In genomic region chr10:102656026-102656425, GRCh38 we compare ENCODE assay signal across 27 cellular contexts. TPM values are rescaled to one million over a fixed set of nuclear protein-coding genes. Genes with fewer than 3 reads are reported as not detected.
DNase-seq lines count a peak whose midpoint lies in the region; ATAC-seq, FAIRE-seq and TF ChIP-seq lines count a peak whose summit lies in the region.
"Had no signal": no experiment of that assay in that cellular context is flagged by ENCODE, and none has a peak within 500 bp of the region (broad histone marks: within the 10 kb centered on the region; RNA-seq: fewer than 3 reads in every experiment).

No MANE protein-coding gene starts in this region.

- H3K27me3 Mint-ChIP-seq in T-helper 2 cell treated with Interferon-gamma antibody and Interleukin-4, amounts not matched to agents 5 μg/mL and 100 μg/mL, for 36 hours (ENCODE audit: low read depth) = no peaks in the 10 kb centered on the region
- H3K27me3 Mint-ChIP-seq: CD8-positive, alpha-beta memory T cell had no signal

- peaks cover 12% of the 10 kb centered on the region for H4K20me1 ChIP-seq in MM.1S (ENCODE audit: insufficient read depth, low read length)

- H3K9me3 Mint-ChIP-seq in T-helper 2 cell treated with Interferon-gamma antibody and Interleukin-4, amounts not matched to agents 5 μg/mL and 100 μg/mL, for 36 hours = no peaks in the 10 kb centered on the region
- H3K9me3 Mint-ChIP-seq: CD8-positive, alpha-beta memory T cell had no signal

- H3K9me2 ChIP-seq in MM.1S (replicated peaks; ENCODE audit: insufficient read depth, low read length) = no peaks in the 10 kb centered on the region
- H3K9me2 ChIP-seq: SK-N-SH had no signal

- no peak overlapping the region for H3K4me3 ChIP-seq in MM.1S (ENCODE audit: low read length)
- H3K4me3 ChIP-seq in kidney (ENCODE audit: low read length in 2 of 2) = no peak overlapping the region
- no peak overlapping the region for H3K4me3 ChIP-seq in stomach
- H3K4me3 ChIP-seq: A549; BLaER1 treated with 17β-estradiol and CSF1 and Interleukin-3, amounts not matched to agents 10 nM and 100 nM; GM12878; MG63 had no signal

- TF ChIP-seq POLR2A in stomach (IDR thresholded peaks at IDR 0.05) = no peak

- ATAC-seq in Right ventricle myocardium superior (ENCODE audit: poor library complexity) (no peak), left cardiac atrium (no peak)
- ATAC-seq: A549, GM12878, Panc1 had no signal

- peaks cover 44% of the 10 kb centered on the region for H3K36me3 Mint-ChIP-seq in T-helper 2 cell treated with Interferon-gamma antibody and Interleukin-4, amounts not matched to agents 5 μg/mL and 100 μg/mL, for 36 hours (ENCODE audit: low read depth)

- 81 to 89% (median 84%) methylated on average over 7 to 12 of the region's 12 CpGs for WGBS in stomach, 5 donors

- no peak overlapping the region for H3K4me3 Mint-ChIP-seq in T-helper 2 cell treated with Interferon-gamma antibody and Interleukin-4, amounts not matched to agents 5 μg/mL and 100 μg/mL, for 36 hours
- H3K4me3 Mint-ChIP-seq: CD8-positive, alpha-beta memory T cell had no signal

- peaks cover 56% of the 10 kb centered on the region for H3K79me2 ChIP-seq in MM.1S (ENCODE audit: low read length)

- H3K27me3 ChIP-seq in MM.1S (replicated peaks; ENCODE audit: insufficient read depth, low read length) (no peaks in the 10 kb centered on the region), stomach (no peaks in the 10 kb centered on the region)
- H3K27me3 ChIP-seq: BLaER1 treated with 17β-estradiol and CSF1 and Interleukin-3, amounts not matched to agents 10 nM and 100 nM; MG63 had no signal

- DNase-seq in Right ventricle myocardium superior (peak; percentile 26), left cardiac atrium (no peak), MM.1S (peak; percentile 0), kidney (peak; percentile 55), stomach (no peak), urothelium cell line (ENCODE audit: low spot score) (no peak)
- no peak for DNase-seq in activated naive CD4-positive, alpha-beta T cell (lab: John Stamatoyannopoulos, UW)
- DNase-seq in T-helper 2 cell treated with Interferon-gamma antibody and Interleukin-4, amounts not matched to agents 5 μg/mL and 100 μg/mL, for 36 hours (ENCODE audit: low spot score) = no peak
- DNase-seq: AML-193; CD8-positive, alpha-beta memory T cell; DMS 273 treated with DMSO at 0.1 percent for 48 hours; DMS79; EL; GDM1; GOT3; HCEC 1CT; IMR-90; KG1; MG63; NCI-H2029; NCI-H2227 treated with DMSO at 0.1 percent for 48 hours; NCI-H526 treated with DMSO at 0.1 percent for 48 hours; SK-N-SH had no signal

- TF ChIP-seq CTCF in MM.1S (IDR thresholded peaks at IDR 0.05; ENCODE audit: low read length) (no peak), kidney (IDR thresholded peaks at IDR 0.05; ENCODE audit: borderline replicate concordance, extremely low read depth, insufficient read depth) (no peak), stomach (IDR thresholded peaks at IDR 0.05) (no peak)

- no peak overlapping the region for H2AFZ ChIP-seq in MM.1S (ENCODE audit: low read length)

- intact Hi-C loops in Right ventricle myocardium superior (cut with DNase I) = no loop called here
- intact Hi-C loops in left cardiac atrium (cut with DNase I) = no loop called here
- intact Hi-C loops in kidney (cut with DNase I) = no loop called here
- intact Hi-C loops in stomach (cut with DNase I; ENCODE audit: low total_unique reads) = no loop called here

- H3K4me1 ChIP-seq in MM.1S (ENCODE audit: low read length) (peaks cover 26% of the 10 kb centered on the region), kidney (ENCODE audit: control insufficient read depth in 1 of 2, insufficient read depth in 1 of 2, low read depth in 1 of 2, low read length in 2 of 2) (peaks cover 32 to 45% of the 10 kb centered on the region in 2 donors), stomach (peaks cover 51 to 99% (median 90%) of the 10 kb centered on the region in 4 donors)

- H3K9ac ChIP-seq in MM.1S (ENCODE audit: low read length) (no peak overlapping the region), kidney (ENCODE audit: low read length in 2 of 2) (no peak overlapping the region)
- H3K9ac ChIP-seq: BLaER1 treated with 17β-estradiol and CSF1 and Interleukin-3, amounts not matched to agents 10 nM and 100 nM; SK-N-SH had no signal

- no peak for FAIRE-seq in kidney (lab: Jason Lieb, UNC)
- no peak for FAIRE-seq in urothelium cell line (lab: Jason Lieb, UNC)
- FAIRE-seq: A549, GM12878 had no signal

- H3K27ac ChIP-seq in MM.1S (ENCODE audit: low read length) (no peak overlapping the region), kidney (ENCODE audit: low read depth in 2 of 2, low read length in 2 of 2) (no peak overlapping the region), stomach (peak overlapping the region; percentile 83 to 93 (median 85))
- H3K27ac ChIP-seq: A549; BLaER1 treated with 17β-estradiol and CSF1 and Interleukin-3, amounts not matched to agents 10 nM and 100 nM had no signal

- H3K4me2 ChIP-seq in MM.1S (ENCODE audit: low read depth, low read length) = no peak overlapping the region
- H3K4me2 ChIP-seq: A549, SK-N-SH had no signal

- peaks cover 29% of the 10 kb centered on the region for H3F3A ChIP-seq in MM.1S (ENCODE audit: insufficient read depth, low read length)

- peaks cover 48% of the 10 kb centered on the region for H3K4me1 Mint-ChIP-seq in T-helper 2 cell treated with Interferon-gamma antibody and Interleukin-4, amounts not matched to agents 5 μg/mL and 100 μg/mL, for 36 hours (ENCODE audit: low read depth)

- no peaks in the 10 kb centered on the region for H3K36me3 ChIP-seq in MM.1S (replicated peaks; ENCODE audit: insufficient read depth, low read length)
- peaks cover 21 to 48% of the 10 kb centered on the region in 2 donors for H3K36me3 ChIP-seq in kidney (ENCODE audit: control insufficient read depth in 1 of 2, insufficient read depth in 2 of 2, low read length in 2 of 2)
- H3K36me3 ChIP-seq in stomach = peaks cover 35 to 82% (median 74%) of the 10 kb centered on the region in 4 donors

- H3K27ac Mint-ChIP-seq in T-helper 2 cell treated with Interferon-gamma antibody and Interleukin-4, amounts not matched to agents 5 μg/mL and 100 μg/mL, for 36 hours = no peak overlapping the region

- no peak for TF ChIP-seq EP300 in stomach (IDR thresholded peaks at IDR 0.05)

- H3K9me3 ChIP-seq in MM.1S (replicated peaks; ENCODE audit: insufficient read depth, low read length) (no peaks in the 10 kb centered on the region), kidney (ENCODE audit: control insufficient read depth in 1 of 2, low read length in 2 of 2) (no peaks in the 10 kb centered on the region), stomach (no peaks in the 10 kb centered on the region)
- H3K9me3 ChIP-seq: A549; BLaER1 treated with 17β-estradiol and CSF1 and Interleukin-3, amounts not matched to agents 10 nM and 100 nM; MG63; SK-N-SH had no signal

RNA-seq across cellular contexts. Expression of gene TRIM8, which starts 11.7 kb away (rescaled TPM):
- total RNA-seq in Right ventricle myocardium superior (103 TPM), left cardiac atrium (100 to 1,000 TPM; 104 to 108 TPM), kidney (198 TPM), stomach (100 to 1,000 TPM in 3 of 5 donors, 10 to 100 TPM in 2; 40.0 to 253 (median 149) TPM)
- polyA plus RNA-seq in kidney (ENCODE audit: insufficient read depth, low read depth, low replicate concordance) (160 TPM), stomach (10 to 100 TPM; 45.6 to 83.2 (median 68.4) TPM)

RNA-seq across cellular contexts. Expression of gene ARL3, which starts 58.2 kb away (rescaled TPM):
- total RNA-seq in Right ventricle myocardium superior = 14.1 TPM
- total RNA-seq in left cardiac atrium = 10 to 100 TPM; 12.0 to 12.4 TPM
- total RNA-seq in kidney = 16.3 TPM
- polyA plus RNA-seq in kidney (ENCODE audit: insufficient read depth, low read depth, low replicate concordance) = 28.8 TPM
- total RNA-seq in stomach = 1 to 10 TPM in 4 of 5 donors, under 1 TPM in 1; 0.58 to 8.4 (median 3.1) TPM
- polyA plus RNA-seq in stomach = 10 to 100 TPM in 2 of 3 donors, 1 to 10 TPM in 1; 8.9 to 17.0 (median 11.7) TPM

RNA-seq across cellular contexts. Expression of gene SFXN2, which starts 58.4 kb away (rescaled TPM):
- total RNA-seq in Right ventricle myocardium superior (1.7 TPM), left cardiac atrium (1 to 10 TPM; 3.2 to 4.0 TPM), kidney (17.3 TPM), stomach (100 to 1,000 TPM in 1 of 5 donors, 10 to 100 TPM in 3, 1 to 10 TPM in 1; 8.7 to 267 (median 13.2) TPM)
- polyA plus RNA-seq in kidney (ENCODE audit: insufficient read depth, low read depth, low replicate concordance) (72.1 TPM), stomach (10 to 100 TPM in 1 of 3 donors, 1 to 10 TPM in 2; 4.7 to 10.7 (median 7.5) TPM)

Comparison
In these comparisons a context has a peak if more than half of its experiments do, and no peak if none do; other contexts are left out.
1. DNase-seq: peak in Right ventricle myocardium superior (single experiment), MM.1S (single experiment) and kidney (single experiment); none in left cardiac atrium (single experiment), stomach (single experiment), activated naive CD4-positive, alpha-beta T cell (0 of 4), urothelium cell line (single experiment) and T-helper 2 cell treated with Interferon-gamma antibody and Interleukin-4, amounts not matched to agents 5 μg/mL and 100 μg/mL, for 36 hours (single experiment).
2. H3K27ac ChIP-seq: peak in stomach (5 of 5); none in MM.1S (single experiment) and kidney (0 of 2).